In the genomic region with DNA sequence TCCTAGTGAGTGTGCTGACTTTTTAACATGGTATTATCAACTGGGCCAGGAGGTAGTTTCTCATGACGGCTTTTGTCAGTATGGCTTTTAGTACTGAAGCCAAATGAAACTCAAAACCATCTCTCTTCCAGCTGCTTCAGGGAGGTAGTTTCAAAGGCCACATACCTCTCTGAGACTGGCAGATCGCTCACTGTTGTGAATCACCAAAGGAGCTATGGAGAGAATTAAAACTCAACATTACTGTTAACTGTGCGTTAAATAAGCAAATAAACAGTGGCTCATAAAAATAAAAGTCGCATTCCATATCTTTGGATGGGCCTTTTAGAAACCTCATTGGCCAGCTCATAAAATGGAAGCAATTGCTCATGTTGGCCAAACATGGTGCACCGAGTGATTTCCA, we compare ENCODE assay signal across 17 cellular contexts.
DNase-seq lines count a peak whose midpoint lies in the region; ATAC-seq and TF ChIP-seq lines count a peak whose summit lies in the region.
"Had no signal": no experiment of that assay in that cellular context is flagged by ENCODE, and none has a peak within 500 bp of the region (broad histone marks: within the 10 kb centered on the region; RNA-seq: fewer than 3 reads in every experiment).

No MANE protein-coding gene starts in this region.

- H3K36me3 Mint-ChIP-seq in chondrocyte (ENCODE audit: low read depth) (peaks cover 6% of the 10 kb centered on the region), osteocyte (ENCODE audit: unreplicated experiment) (peaks cover 24% of the 10 kb centered on the region), WTC11 (peaks cover 12% of the 10 kb centered on the region)
- H3K36me3 Mint-ChIP-seq: activated CD4-positive, alpha-beta memory T cell treated with anti-CD3 and anti-CD28 coated beads for 36 hours; activated naive CD4-positive, alpha-beta T cell treated with anti-CD3 and anti-CD28 coated beads, Interleukin-2, amount 10 ng/mL, durations not matched to agents 7 days and 5 days had no signal

- H3K4me1 Mint-ChIP-seq in chondrocyte (ENCODE audit: low read depth) (peaks cover 41% of the 10 kb centered on the region), osteocyte (ENCODE audit: unreplicated experiment) (peaks cover 29% of the 10 kb centered on the region), WTC11 (peaks cover 36% of the 10 kb centered on the region)
- H3K4me1 Mint-ChIP-seq: activated naive CD4-positive, alpha-beta T cell treated with anti-CD3 and anti-CD28 coated beads, Interleukin-2, amount 10 ng/mL, durations not matched to agents 7 days and 5 days had no signal

- ATAC-seq in WTC11, result no peak
- ATAC-seq in GM21723 (IDR thresholded peaks at IDR 0.05; ENCODE audit: unreplicated experiment), result no peak
- ATAC-seq: GM12878, lower lobe of right lung had no signal

- POLR2A ChIA-PET in WTC11 (lab: Charles Lee), result no interaction called here

- no peaks in the 10 kb centered on the region for H3K9me3 Mint-ChIP-seq in chondrocyte (ENCODE audit: low read depth)
- H3K9me3 Mint-ChIP-seq in osteocyte (ENCODE audit: unreplicated experiment), result peaks cover 7% of the 10 kb centered on the region
- no peaks in the 10 kb centered on the region for H3K9me3 Mint-ChIP-seq in WTC11
- H3K9me3 Mint-ChIP-seq: activated CD4-positive, alpha-beta memory T cell treated with anti-CD3 and anti-CD28 coated beads for 36 hours; activated naive CD4-positive, alpha-beta T cell treated with anti-CD3 and anti-CD28 coated beads, Interleukin-2, amount 10 ng/mL, durations not matched to agents 7 days and 5 days had no signal

- H3K27me3 Mint-ChIP-seq in chondrocyte (ENCODE audit: low read depth) (no peaks in the 10 kb centered on the region), osteocyte (ENCODE audit: unreplicated experiment) (no peaks in the 10 kb centered on the region), WTC11 (ENCODE audit: low read depth) (no peaks in the 10 kb centered on the region)

- CTCF ChIA-PET in WTC11 (lab: Charles Lee), result interaction anchor here (1.4 kb wide), 1 partner anchor 142 kb away, joined by 3 read pairs; no protein-coding TSS in a partner anchor

- H3K27ac Mint-ChIP-seq in chondrocyte (ENCODE audit: unreplicated experiment) (peak overlapping the region; percentile 79), osteocyte (ENCODE audit: unreplicated experiment) (peak overlapping the region; percentile 62), WTC11 (no peak overlapping the region)
- H3K27ac Mint-ChIP-seq: activated CD4-positive, alpha-beta memory T cell treated with anti-CD3 and anti-CD28 coated beads for 36 hours; activated naive CD4-positive, alpha-beta T cell treated with anti-CD3 and anti-CD28 coated beads, Interleukin-2, amount 10 ng/mL, durations not matched to agents 7 days and 5 days had no signal

- TF ChIP-seq CTCF in chondrocyte (IDR thresholded peaks at IDR 0.05) (no peak), osteocyte (IDR thresholded peaks at IDR 0.05) (no peak), WTC11 (IDR thresholded peaks at IDR 0.05) (no peak)

- H3K4me3 Mint-ChIP-seq in chondrocyte (ENCODE audit: unreplicated experiment) (no peak overlapping the region), osteocyte (ENCODE audit: unreplicated experiment) (no peak overlapping the region), WTC11 (no peak overlapping the region)
- H3K4me3 Mint-ChIP-seq: activated CD4-positive, alpha-beta memory T cell treated with anti-CD3 and anti-CD28 coated beads for 36 hours; activated naive CD4-positive, alpha-beta T cell treated with anti-CD3 and anti-CD28 coated beads, Interleukin-2, amount 10 ng/mL, durations not matched to agents 7 days and 5 days had no signal

- peak; percentile 74 for DNase-seq in Daoy (ENCODE audit: low read depth)
- DNase-seq in LoVo (ENCODE audit: low spot score), result peak; percentile 45
- no peak for DNase-seq in chondrocyte (ENCODE audit: low spot score)
- DNase-seq in osteocyte (ENCODE audit: extremely low spot score, unreplicated experiment), result no peak
- DNase-seq in WTC11 (ENCODE audit: low spot score), result no peak
- no peak for DNase-seq in NCI-H2081 (lab: John Stamatoyannopoulos, UW)
- DNase-seq: activated CD4-positive, alpha-beta memory T cell treated with anti-CD3 and anti-CD28 coated beads for 36 hours; activated naive CD4-positive, alpha-beta T cell treated with anti-CD3 and anti-CD28 coated beads, Interleukin-2, amount 10 ng/mL, durations not matched to agents 7 days and 5 days; activated T-cell treated with anti-CD3 and anti-CD28 coated beads, Interleukin-2, amount 50 U/mL, for 1 hour; erythroblast; GDM1; lower lobe of right lung; stimulated activated CD4-positive, alpha-beta T cell treated with anti-CD3 and anti-CD28 coated beads, Interleukin-4, amount 100 ng/mL, for 1 hour; T-helper 1 cell; WERI-Rb-1 had no signal

TF ChIP-seq in WTC11, 78 proteins besides CTCF, POLR2A, EP300 and RAD21:
- TF ChIP-seq NFYB (CRISPR knock-in tag; conservative IDR thresholded peaks at IDR 0.05; ENCODE audit: low read depth) (no peak), ZNF232 (CRISPR knock-in tag; IDR thresholded peaks at IDR 0.05) (no peak), ZNF671 (CRISPR knock-in tag; IDR thresholded peaks at IDR 0.05) (no peak), EMX1 (CRISPR knock-in tag; IDR thresholded peaks at IDR 0.05) (no peak), ZNF263 (CRISPR knock-in tag; IDR thresholded peaks at IDR 0.05; ENCODE audit: low read depth) (no peak), NR2C2 (CRISPR knock-in tag; IDR thresholded peaks at IDR 0.05) (no peak), ZNF138 (CRISPR knock-in tag; conservative IDR thresholded peaks at IDR 0.05) (no peak), ETV6 (CRISPR knock-in tag; IDR thresholded peaks at IDR 0.05) (no peak), JUN (CRISPR knock-in tag; IDR thresholded peaks at IDR 0.05) (no peak), ZNF121 (CRISPR knock-in tag; IDR thresholded peaks at IDR 0.05) (no peak), RELA (CRISPR knock-in tag; IDR thresholded peaks at IDR 0.05; ENCODE audit: borderline replicate concordance) (no peak)
- TF ChIP-seq, protein P1, sequence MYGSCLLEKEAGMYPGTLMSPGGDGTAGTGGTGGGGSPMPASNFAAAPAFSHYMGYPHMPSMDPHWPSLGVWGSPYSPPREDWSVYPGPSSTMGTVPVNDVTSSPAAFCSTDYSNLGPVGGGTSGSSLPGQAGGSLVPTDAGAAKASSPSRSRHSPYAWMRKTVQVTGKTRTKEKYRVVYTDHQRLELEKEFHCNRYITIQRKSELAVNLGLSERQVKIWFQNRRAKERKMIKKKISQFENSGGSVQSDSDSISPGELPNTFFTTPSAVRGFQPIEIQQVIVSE (CRISPR knock-in tag; IDR thresholded peaks at IDR 0.05; ENCODE audit: borderline replicate concordance), result no peak
- TF ChIP-seq, protein P2, sequence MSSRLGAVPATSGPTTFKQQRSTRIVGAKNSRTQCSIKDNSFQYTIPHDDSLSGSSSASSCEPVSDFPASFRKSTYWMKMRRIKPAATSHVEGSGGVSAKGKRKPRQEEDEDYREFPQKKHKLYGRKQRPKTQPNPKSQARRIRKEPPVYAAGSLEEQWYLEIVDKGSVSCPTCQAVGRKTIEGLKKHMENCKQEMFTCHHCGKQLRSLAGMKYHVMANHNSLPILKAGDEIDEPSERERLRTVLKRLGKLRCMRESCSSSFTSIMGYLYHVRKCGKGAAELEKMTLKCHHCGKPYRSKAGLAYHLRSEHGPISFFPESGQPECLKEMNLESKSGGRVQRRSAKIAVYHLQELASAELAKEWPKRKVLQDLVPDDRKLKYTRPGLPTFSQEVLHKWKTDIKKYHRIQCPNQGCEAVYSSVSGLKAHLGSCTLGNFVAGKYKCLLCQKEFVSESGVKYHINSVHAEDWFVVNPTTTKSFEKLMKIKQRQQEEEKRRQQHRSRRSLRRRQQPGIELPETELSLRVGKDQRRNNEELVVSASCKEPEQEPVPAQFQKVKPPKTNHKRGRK (CRISPR knock-in tag; IDR thresholded peaks at IDR 0.05; ENCODE audit: borderline replicate concordance), result no peak
- TF ChIP-seq, protein P3, sequence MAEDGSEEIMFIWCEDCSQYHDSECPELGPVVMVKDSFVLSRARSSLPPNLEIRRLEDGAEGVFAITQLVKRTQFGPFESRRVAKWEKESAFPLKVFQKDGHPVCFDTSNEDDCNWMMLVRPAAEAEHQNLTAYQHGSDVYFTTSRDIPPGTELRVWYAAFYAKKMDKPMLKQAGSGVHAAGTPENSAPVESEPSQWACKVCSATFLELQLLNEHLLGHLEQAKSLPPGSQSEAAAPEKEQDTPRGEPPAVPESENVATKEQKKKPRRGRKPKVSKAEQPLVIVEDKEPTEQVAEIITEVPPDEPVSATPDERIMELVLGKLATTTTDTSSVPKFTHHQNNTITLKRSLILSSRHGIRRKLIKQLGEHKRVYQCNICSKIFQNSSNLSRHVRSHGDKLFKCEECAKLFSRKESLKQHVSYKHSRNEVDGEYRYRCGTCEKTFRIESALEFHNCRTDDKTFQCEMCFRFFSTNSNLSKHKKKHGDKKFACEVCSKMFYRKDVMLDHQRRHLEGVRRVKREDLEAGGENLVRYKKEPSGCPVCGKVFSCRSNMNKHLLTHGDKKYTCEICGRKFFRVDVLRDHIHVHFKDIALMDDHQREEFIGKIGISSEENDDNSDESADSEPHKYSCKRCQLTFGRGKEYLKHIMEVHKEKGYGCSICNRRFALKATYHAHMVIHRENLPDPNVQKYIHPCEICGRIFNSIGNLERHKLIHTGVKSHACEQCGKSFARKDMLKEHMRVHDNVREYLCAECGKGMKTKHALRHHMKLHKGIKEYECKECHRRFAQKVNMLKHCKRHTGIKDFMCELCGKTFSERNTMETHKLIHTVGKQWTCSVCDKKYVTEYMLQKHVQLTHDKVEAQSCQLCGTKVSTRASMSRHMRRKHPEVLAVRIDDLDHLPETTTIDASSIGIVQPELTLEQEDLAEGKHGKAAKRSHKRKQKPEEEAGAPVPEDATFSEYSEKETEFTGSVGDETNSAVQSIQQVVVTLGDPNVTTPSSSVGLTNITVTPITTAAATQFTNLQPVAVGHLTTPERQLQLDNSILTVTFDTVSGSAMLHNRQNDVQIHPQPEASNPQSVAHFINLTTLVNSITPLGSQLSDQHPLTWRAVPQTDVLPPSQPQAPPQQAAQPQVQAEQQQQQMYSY (CRISPR knock-in tag; IDR thresholded peaks at IDR 0.05), result no peak
- TF ChIP-seq, protein P4, sequence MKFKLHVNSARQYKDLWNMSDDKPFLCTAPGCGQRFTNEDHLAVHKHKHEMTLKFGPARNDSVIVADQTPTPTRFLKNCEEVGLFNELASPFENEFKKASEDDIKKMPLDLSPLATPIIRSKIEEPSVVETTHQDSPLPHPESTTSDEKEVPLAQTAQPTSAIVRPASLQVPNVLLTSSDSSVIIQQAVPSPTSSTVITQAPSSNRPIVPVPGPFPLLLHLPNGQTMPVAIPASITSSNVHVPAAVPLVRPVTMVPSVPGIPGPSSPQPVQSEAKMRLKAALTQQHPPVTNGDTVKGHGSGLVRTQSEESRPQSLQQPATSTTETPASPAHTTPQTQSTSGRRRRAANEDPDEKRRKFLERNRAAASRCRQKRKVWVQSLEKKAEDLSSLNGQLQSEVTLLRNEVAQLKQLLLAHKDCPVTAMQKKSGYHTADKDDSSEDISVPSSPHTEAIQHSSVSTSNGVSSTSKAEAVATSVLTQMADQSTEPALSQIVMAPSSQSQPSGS (CRISPR knock-in tag; IDR thresholded peaks at IDR 0.05; ENCODE audit: borderline replicate concordance, low read depth), result no peak
TF ChIP-seq in WTC11: peak in this region for 0.

Comparison
In these comparisons a context has a peak if more than half of its experiments do, and no peak if none do; other contexts are left out.
1. DNase-seq: peak in Daoy (single experiment) and LoVo (single experiment); none in chondrocyte (single experiment), osteocyte (single experiment), WTC11 (single experiment) and NCI-H2081 (0 of 2).